In genomic region chr4:109254845-109255244, GRCh38 we compare ENCODE assay signal across 27 cellular contexts.
"Had no signal": no experiment of that assay in that cellular context is flagged by ENCODE, and none has a peak within 500 bp of the region (broad histone marks: within the 10 kb centered on the region; RNA-seq: fewer than 3 reads in every experiment).

No MANE protein-coding gene starts in this region.

- H3K4me3 ChIP-seq: stomach, suprapubic skin, testis, thoracic aorta, thyroid gland, tibial artery, tibial nerve, transverse colon, upper lobe of left lung, upper lobe of right lung, uterus, vagina had no signal

- H3K27ac ChIP-seq: stomach, suprapubic skin, testis, thoracic aorta, thyroid gland, tibial artery, tibial nerve, transverse colon, upper lobe of left lung, upper lobe of right lung, uterus, vagina had no signal

- ATAC-seq: stimulated activated effector memory CD8-positive, alpha-beta T cell treated with anti-CD3 and anti-CD28 coated beads, Interleukin-12 subunit alpha, Interleukin-12 subunit beta, amount 100 ng/mL, for 72 hours; stimulated activated memory B cell treated with anti-CD40 and anti-IgM and Interleukin-4, amounts not matched to agents 10 μg/mL and 1 μg/mL and 100 μg/mL, for 72 hours; stimulated activated naive B cell treated with anti-CD40 and anti-IgM and Interleukin-4, amounts not matched to agents 10 μg/mL and 1 μg/mL and 100 μg/mL, for 72 hours; stimulated activated naive CD8-positive, alpha-beta T cell treated with anti-CD3 and anti-CD28 coated beads, Interleukin-15, amount 100 ng/mL, for 72 hours; stimulated activated naive CD8-positive, alpha-beta T cell treated with anti-CD3 and anti-CD28 coated beads, Interleukin-15, Interleukin-2, amounts not matched to agents 100 U/mL and 50 U/mL, for 24 hours; upper lobe of right lung had no signal

- H3K4me1 ChIP-seq: stomach, suprapubic skin, testis, thyroid gland, tibial artery, tibial nerve, transverse colon, upper lobe of left lung, upper lobe of right lung, uterus, vagina had no signal

- DNase-seq: stimulated activated CD4-positive, alpha-beta T cell treated with anti-CD3 and anti-CD28 coated beads, Interleukin-2, amount 100 ng/mL, for 48 hours; stimulated activated CD4-positive, alpha-beta T cell treated with anti-CD3 and anti-CD28 coated beads, Interleukin-4, amount 100 ng/mL, for 1 hour; stimulated activated CD4-positive, alpha-beta T cell treated with anti-CD3 and anti-CD28 coated beads, Interleukin-4, amount 100 ng/mL, for 24 hours; stimulated activated CD4-positive, alpha-beta T cell treated with anti-CD3 and anti-CD28 coated beads, Interleukin-4, amount 100 ng/mL, for 4 hours; stimulated activated CD8-positive, alpha-beta memory T cell treated with anti-CD3 and anti-CD28 coated beads, Interleukin-4, amount 100 ng/mL, for 48 hours; stimulated activated naive B cell treated with anti-CD40 and anti-IgM and Interleukin-4, amounts not matched to agents 10 μg/mL and 1 μg/mL and 100 μg/mL, for 72 hours; stimulated activated naive CD4-positive, alpha-beta T cell; stimulated activated naive CD4-positive, alpha-beta T cell treated with Interleukin-2 at 50 U/mL for 16 hours; stimulated activated naive CD8-positive, alpha-beta T cell treated with anti-CD3 and anti-CD28 coated beads, Interleukin-15, amount 100 ng/mL, for 72 hours; stimulated activated naive CD8-positive, alpha-beta T cell treated with anti-CD3 and anti-CD28 coated beads, Interleukin-15, Interleukin-2, amounts not matched to agents 100 U/mL and 50 U/mL, for 24 hours; stomach; substantia nigra; testis; thyroid gland; tibial artery; transverse colon; trophoblast cell; upper lobe of left lung; upper lobe of right lung; uterus had no signal

- H3K36me3 ChIP-seq: stomach, suprapubic skin, thoracic aorta, thyroid gland, tibial artery, tibial nerve, transverse colon, upper lobe of left lung, upper lobe of right lung, uterus, vagina had no signal

- H3K9me3 ChIP-seq: stomach, suprapubic skin, testis, thoracic aorta, thyroid gland, tibial artery, tibial nerve, transverse colon, upper lobe of left lung, upper lobe of right lung, uterus, vagina had no signal

- FAIRE-seq: urothelium cell line had no signal

- H3K27me3 ChIP-seq: stomach, suprapubic skin, testis, thyroid gland, tibial artery, tibial nerve, transverse colon, upper lobe of left lung, upper lobe of right lung, uterus, vagina had no signal
